In the genomic region with DNA sequence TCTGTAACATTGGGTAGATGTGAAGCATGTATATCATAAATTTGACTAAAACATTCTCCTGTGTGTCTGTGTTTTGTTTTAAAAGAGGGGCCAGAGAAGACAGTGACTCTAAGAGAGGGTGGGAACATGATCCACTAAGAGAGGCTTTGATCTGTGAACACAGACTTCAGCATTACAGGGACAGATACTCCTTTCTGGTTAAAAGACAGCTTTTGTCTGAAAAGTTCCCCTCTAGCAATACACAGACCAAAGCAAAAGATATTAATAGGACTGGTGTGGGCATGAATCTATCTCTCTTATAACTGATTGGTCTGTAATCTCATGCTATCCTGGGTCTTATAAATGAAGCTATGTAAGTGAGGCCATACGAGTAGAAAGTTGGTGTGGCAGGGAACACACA, we compare ENCODE assay signal across 31 cellular contexts.
"Had no signal": no experiment of that assay in that cellular context is flagged by ENCODE, and none has a peak within 500 bp of the region (broad histone marks: within the 10 kb centered on the region; RNA-seq: fewer than 3 reads in every experiment).

No MANE protein-coding gene starts in this region.

- H3K4me3 Mint-ChIP-seq: activated B cell treated with CpG ODN at 0.5 μM for 24 hours; activated CD8-positive, alpha-beta T cell treated with anti-CD3 and anti-CD28 coated beads for 36 hours; activated T-cell treated with anti-CD3 and anti-CD28 coated beads, Interleukin-2, amount 50 U/mL, for 4 hours; activated T-helper 17 cell treated with anti-CD3 and anti-CD28 coated beads, Interleukin-2, amount 50 U/mL, for 72 hours; central memory CD8-positive, alpha-beta T cell; nephron; stimulated activated memory B cell treated with anti-CD40 and anti-IgM and Interleukin-4, amounts not matched to agents 10 μg/mL and 1 μg/mL and 100 μg/mL, for 72 hours; stimulated activated naive CD8-positive, alpha-beta T cell treated with anti-CD3 and anti-CD28 coated beads, Interleukin-15, amount 100 ng/mL, for 72 hours; T-cell had no signal

- DNase-seq: activated B cell treated with CpG ODN at 0.5 μM for 24 hours; activated CD4-positive, alpha-beta T cell treated with anti-CD3 and anti-CD28 coated beads, Interleukin-2, amount 50 U/mL, for 1 hour; activated CD8-positive, alpha-beta T cell treated with anti-CD3 and anti-CD28 coated beads for 36 hours; activated gamma-delta T cell treated with Interleukin-2 at 50 U/mL for 16 hours; activated T-cell treated with anti-CD3 and anti-CD28 coated beads, Interleukin-2, amount 50 U/mL, for 4 hours; dermis blood vessel endothelial cell; effector CD4-positive, alpha-beta T cell; esophagus squamous epithelium; gastrocnemius medialis; glutamatergic neuron; left ventricle myocardium inferior; mesendoderm; mucosa of descending colon; occipital lobe; stimulated activated CD4-positive, alpha-beta T cell treated with anti-CD3 and anti-CD28 coated beads, Interleukin-1b, Interleukin-23, amount 100 ng/mL, for 48 hours; stimulated activated CD4-positive, alpha-beta T cell treated with anti-CD3 and anti-CD28 coated beads, Interleukin-4, amount 100 ng/mL, for 4 hours; stimulated activated CD8-positive, alpha-beta memory T cell treated with anti-CD3 and anti-CD28 coated beads, Interleukin-4, amount 100 ng/mL, for 48 hours; stimulated activated naive CD8-positive, alpha-beta T cell treated with anti-CD3 and anti-CD28 coated beads, Interleukin-15, amount 100 ng/mL, for 72 hours; substantia nigra; T-cell; upper lobe of right lung had no signal

- H3K36me3 Mint-ChIP-seq: activated naive CD4-positive, alpha-beta T cell treated with anti-CD3 and anti-CD28 coated beads, Interleukin-2, amount 50 U/mL, for 72 hours; stimulated activated memory B cell treated with anti-CD40 and anti-IgM and Interleukin-4, amounts not matched to agents 10 μg/mL and 1 μg/mL and 100 μg/mL, for 72 hours; T-cell had no signal

- FAIRE-seq: bronchial epithelial cell, colon had no signal

- H3K27me3 ChIP-seq: esophagus squamous epithelium, gastrocnemius medialis, upper lobe of right lung had no signal

- H3K27me3 Mint-ChIP-seq: activated B cell treated with CpG ODN at 0.5 μM for 24 hours; stimulated activated memory B cell treated with anti-CD40 and anti-IgM and Interleukin-4, amounts not matched to agents 10 μg/mL and 1 μg/mL and 100 μg/mL, for 72 hours had no signal

- H3K4me1 ChIP-seq: esophagus squamous epithelium, gastrocnemius medialis, left ventricle myocardium inferior, upper lobe of right lung had no signal

- H3K27ac ChIP-seq: epithelial cell of prostate, esophagus squamous epithelium, gastrocnemius medialis, left ventricle myocardium inferior, skin epidermis, upper lobe of right lung had no signal

- H3K4me3 ChIP-seq: esophagus squamous epithelium, gastrocnemius medialis, left ventricle myocardium inferior, lung, mucosa of descending colon, skin epidermis, upper lobe of right lung had no signal

- H3K9me3 Mint-ChIP-seq: activated B cell treated with CpG ODN at 0.5 μM for 24 hours; activated CD8-positive, alpha-beta T cell treated with anti-CD3 and anti-CD28 coated beads for 36 hours; activated naive CD4-positive, alpha-beta T cell treated with anti-CD3 and anti-CD28 coated beads, Interleukin-2, amount 50 U/mL, for 72 hours; activated T-cell treated with anti-CD3 and anti-CD28 coated beads, Interleukin-2, amount 50 U/mL, for 4 hours; activated T-helper 17 cell treated with anti-CD3 and anti-CD28 coated beads, Interleukin-2, amount 50 U/mL, for 72 hours; central memory CD8-positive, alpha-beta T cell; nephron; stimulated activated memory B cell treated with anti-CD40 and anti-IgM and Interleukin-4, amounts not matched to agents 10 μg/mL and 1 μg/mL and 100 μg/mL, for 72 hours; stimulated activated naive CD8-positive, alpha-beta T cell treated with anti-CD3 and anti-CD28 coated beads, Interleukin-15, amount 100 ng/mL, for 72 hours; T-cell had no signal

- H3K4me1 Mint-ChIP-seq: activated B cell treated with CpG ODN at 0.5 μM for 24 hours; activated T-helper 17 cell treated with anti-CD3 and anti-CD28 coated beads, Interleukin-2, amount 50 U/mL, for 72 hours; central memory CD8-positive, alpha-beta T cell; stimulated activated memory B cell treated with anti-CD40 and anti-IgM and Interleukin-4, amounts not matched to agents 10 μg/mL and 1 μg/mL and 100 μg/mL, for 72 hours; stimulated activated naive CD8-positive, alpha-beta T cell treated with anti-CD3 and anti-CD28 coated beads, Interleukin-15, amount 100 ng/mL, for 72 hours; T-cell had no signal

- H3K9me3 ChIP-seq: esophagus squamous epithelium, gastrocnemius medialis, left ventricle myocardium inferior, mucosa of descending colon, upper lobe of right lung had no signal

- H3K36me3 ChIP-seq: esophagus squamous epithelium, gastrocnemius medialis, left ventricle myocardium inferior, upper lobe of right lung had no signal

- H3K27ac Mint-ChIP-seq: activated B cell treated with CpG ODN at 0.5 μM for 24 hours; activated CD8-positive, alpha-beta T cell treated with anti-CD3 and anti-CD28 coated beads for 36 hours; activated naive CD4-positive, alpha-beta T cell treated with anti-CD3 and anti-CD28 coated beads, Interleukin-2, amount 50 U/mL, for 72 hours; activated T-helper 17 cell treated with anti-CD3 and anti-CD28 coated beads, Interleukin-2, amount 50 U/mL, for 72 hours; stimulated activated memory B cell treated with anti-CD40 and anti-IgM and Interleukin-4, amounts not matched to agents 10 μg/mL and 1 μg/mL and 100 μg/mL, for 72 hours; stimulated activated naive CD8-positive, alpha-beta T cell treated with anti-CD3 and anti-CD28 coated beads, Interleukin-15, amount 100 ng/mL, for 72 hours; T-cell had no signal
